In the genomic region with DNA sequence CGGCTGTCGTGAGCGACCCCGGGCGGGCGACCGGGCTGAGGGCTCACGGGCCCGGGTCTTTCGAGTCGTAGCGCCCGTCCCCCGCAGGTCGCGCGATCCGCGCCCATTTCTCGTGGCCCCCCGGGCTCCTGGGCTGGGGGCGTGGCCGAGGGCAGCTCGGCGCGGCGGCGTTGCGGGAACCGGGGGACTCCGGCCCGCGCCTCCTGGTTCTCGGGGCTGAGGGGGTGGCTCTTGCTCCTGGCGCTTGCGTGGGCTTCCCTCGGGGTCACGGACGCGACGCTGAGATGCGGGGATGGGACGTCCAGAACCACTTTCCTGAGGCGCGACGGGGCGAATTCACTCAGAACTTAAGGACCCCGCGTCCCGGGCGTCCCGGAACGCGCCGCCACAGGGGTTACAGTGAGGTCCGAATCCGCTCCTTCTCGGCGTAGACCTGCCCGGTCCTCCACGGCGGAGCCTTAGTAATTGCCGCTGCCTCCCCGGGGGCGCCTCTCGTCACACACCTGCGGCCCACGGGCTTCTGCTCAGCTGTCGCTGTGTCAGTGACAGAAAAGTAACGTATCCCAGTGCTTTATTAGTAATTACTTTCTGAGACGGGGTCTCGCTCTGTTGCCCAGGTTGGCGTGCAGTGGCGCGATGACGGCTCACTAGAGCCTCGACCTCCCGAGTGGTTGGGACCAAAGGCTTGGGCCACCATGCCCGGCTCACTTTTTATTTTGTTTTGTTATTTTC, we compare ENCODE assay signal across 8 cellular contexts. TPM values are rescaled to one million over a fixed set of nuclear protein-coding genes. Genes with fewer than 3 reads are reported as not detected.
A peak's percentile ranks its signal among the peaks of the same experiment; 100 is the strongest.
DNase-seq lines count a peak whose midpoint lies in the region; ATAC-seq and TF ChIP-seq lines count a peak whose summit lies in the region.

No MANE protein-coding gene starts in this region.

- no peaks in the 10 kb centered on the region for H3K9me3 Mint-ChIP-seq in CD14-positive monocyte
- no peaks in the 10 kb centered on the region for H3K9me3 Mint-ChIP-seq in activated CD4-positive, alpha-beta T cell treated with anti-CD3 and anti-CD28 coated beads, Interleukin-2, amount 10 ng/mL, durations not matched to agents 24 days and 14 days
- no peaks in the 10 kb centered on the region for H3K9me3 Mint-ChIP-seq in naive thymus-derived CD8-positive, alpha-beta T cell

- POLR2A ChIA-PET in naive thymus-derived CD8-positive, alpha-beta T cell (lab: Charles Lee) = interaction anchor here (0.5 to 3.3 kb wide), 3 partner anchors 13 to 50 kb away, joined by 3 to 42 read pairs (median 6); a partner anchor contains a TSS

- peak overlapping the region; percentile 94 to 97 for H3K4me3 Mint-ChIP-seq in CD14-positive monocyte
- peak overlapping the region; percentile 87 for H3K4me3 Mint-ChIP-seq in activated CD4-positive, alpha-beta T cell treated with anti-CD3 and anti-CD28 coated beads, Interleukin-2, amount 10 ng/mL, durations not matched to agents 24 days and 14 days
- peak overlapping the region; percentile 83 to 95 (median 90) for H3K4me3 Mint-ChIP-seq in naive thymus-derived CD8-positive, alpha-beta T cell

- no peaks in the 10 kb centered on the region for H3K27me3 ChIP-seq in upper lobe of right lung

- peak overlapping the region; percentile 77 for H3K27ac ChIP-seq in upper lobe of right lung

- peaks cover 0 to under 1% of the 10 kb centered on the region in 2 donors for H3K36me3 Mint-ChIP-seq in CD14-positive monocyte
- peaks cover 10% of the 10 kb centered on the region for H3K36me3 Mint-ChIP-seq in activated CD4-positive, alpha-beta T cell treated with anti-CD3 and anti-CD28 coated beads, Interleukin-2, amount 10 ng/mL, durations not matched to agents 24 days and 14 days (ENCODE audit: low read depth)
- peaks cover 0 to 5% (median 0%) of the 10 kb centered on the region in 3 donors for H3K36me3 Mint-ChIP-seq in naive thymus-derived CD8-positive, alpha-beta T cell

- peak overlapping the region; percentile 97 for H3K4me3 ChIP-seq in epithelial cell of proximal tubule (ENCODE audit: low read depth, low read length)
- H3K4me3 ChIP-seq in upper lobe of right lung = peak overlapping the region; percentile 90

- H3K9me3 ChIP-seq in upper lobe of right lung = no peaks in the 10 kb centered on the region

- H3K4me1 ChIP-seq in upper lobe of right lung = peaks cover 18% of the 10 kb centered on the region

- ATAC-seq in GM19395 (IDR thresholded peaks at IDR 0.05; ENCODE audit: unreplicated experiment) (peak; percentile 39), HG03457 (IDR thresholded peaks at IDR 0.05; ENCODE audit: unreplicated experiment) (peak; percentile 19), upper lobe of right lung (peak; percentile 10)
- ATAC-seq in naive thymus-derived CD8-positive, alpha-beta T cell = peak; percentile 22 to 33

- peak overlapping the region; percentile 62 to 94 (median 90) for H3K27ac Mint-ChIP-seq in CD14-positive monocyte
- peak overlapping the region; percentile 92 for H3K27ac Mint-ChIP-seq in activated CD4-positive, alpha-beta T cell treated with anti-CD3 and anti-CD28 coated beads, Interleukin-2, amount 10 ng/mL, durations not matched to agents 24 days and 14 days
- peak overlapping the region; percentile 77 to 95 (median 92) for H3K27ac Mint-ChIP-seq in naive thymus-derived CD8-positive, alpha-beta T cell

- intact Hi-C loops in CD14-positive monocyte (cut with micrococcal nuclease) = loop anchor here (10.0 kb wide), 2 partner anchors 134 to 236 kb away; a partner anchor contains a TSS
- intact Hi-C loops in activated CD4-positive, alpha-beta T cell treated with anti-CD3 and anti-CD28 coated beads, Interleukin-2, amount 10 ng/mL, durations not matched to agents 24 days and 14 days (cut with micrococcal nuclease) = no loop called here
- intact Hi-C loops in upper lobe of right lung (cut with DNase I) = no loop called here

- H3K4me1 Mint-ChIP-seq in CD14-positive monocyte = peaks cover 35% of the 10 kb centered on the region
- H3K4me1 Mint-ChIP-seq in activated CD4-positive, alpha-beta T cell treated with anti-CD3 and anti-CD28 coated beads, Interleukin-2, amount 10 ng/mL, durations not matched to agents 24 days and 14 days = peaks cover 26% of the 10 kb centered on the region
- H3K4me1 Mint-ChIP-seq in naive thymus-derived CD8-positive, alpha-beta T cell = peaks cover 18 to 58% (median 38%) of the 10 kb centered on the region in 4 donors

- H3K36me3 ChIP-seq in upper lobe of right lung = no peaks in the 10 kb centered on the region

- TF ChIP-seq CTCF in CD14-positive monocyte (IDR thresholded peaks at IDR 0.05) (no peak), epithelial cell of proximal tubule (conservative IDR thresholded peaks at IDR 0.05; ENCODE audit: low read depth, low read length) (no peak), upper lobe of right lung (IDR thresholded peaks at IDR 0.05) (no peak)

- peak; percentile 38 for DNase-seq in CD14-positive monocyte (ENCODE audit: low spot score)
- DNase-seq in activated CD4-positive, alpha-beta T cell treated with anti-CD3 and anti-CD28 coated beads, Interleukin-2, amount 10 ng/mL, durations not matched to agents 24 days and 14 days = peak; percentile 83
- no peak for DNase-seq in epithelial cell of proximal tubule (ENCODE audit: low read depth)
- DNase-seq in naive thymus-derived CD8-positive, alpha-beta T cell = peak in 7 of 10 donors; percentile 11 to 52 (median 34)
- DNase-seq in upper lobe of right lung = peak; percentile 75
- DNase-seq in globus pallidus (ENCODE audit: low spot score) = no peak

- peaks cover 0 to 3% (median 1%) of the 10 kb centered on the region in 3 donors for H3K27me3 Mint-ChIP-seq in CD14-positive monocyte (ENCODE audit: low read depth in 3 of 3)
- no peaks in the 10 kb centered on the region for H3K27me3 Mint-ChIP-seq in activated CD4-positive, alpha-beta T cell treated with anti-CD3 and anti-CD28 coated beads, Interleukin-2, amount 10 ng/mL, durations not matched to agents 24 days and 14 days
- no peaks in the 10 kb centered on the region for H3K27me3 Mint-ChIP-seq in naive thymus-derived CD8-positive, alpha-beta T cell

RNA-seq across cellular contexts. Expression of a gene that starts 0.6 kb away (rescaled TPM):
- polyA plus RNA-seq in CD14-positive monocyte = under 1 TPM; 0.65 to 0.81 TPM
- 66.2 and 66.5 TPM in 2 replicates for total RNA-seq in activated CD4-positive, alpha-beta T cell treated with anti-CD3 and anti-CD28 coated beads, Interleukin-2, amount 10 ng/mL, durations not matched to agents 24 days and 14 days
- total RNA-seq in epithelial cell of proximal tubule = 9.5 and 11.9 TPM in 2 replicates
- total RNA-seq in naive thymus-derived CD8-positive, alpha-beta T cell = 10 to 100 TPM; 80.6 to 82.5 TPM
- 1 to 10 TPM; 1.1 to 3.4 (median 2.0) TPM for polyA plus RNA-seq in naive thymus-derived CD8-positive, alpha-beta T cell
- total RNA-seq in upper lobe of right lung = 41.4 TPM

RNA-seq across cellular contexts. Expression of a gene that starts 21.3 kb away (rescaled TPM):
- 1 to 10 TPM; 5.1 to 6.9 TPM for polyA plus RNA-seq in CD14-positive monocyte
- total RNA-seq in activated CD4-positive, alpha-beta T cell treated with anti-CD3 and anti-CD28 coated beads, Interleukin-2, amount 10 ng/mL, durations not matched to agents 24 days and 14 days = 91.6 and 97.0 TPM in 2 replicates
- total RNA-seq in epithelial cell of proximal tubule = 17.1 and 44.1 TPM in 2 replicates
- total RNA-seq in naive thymus-derived CD8-positive, alpha-beta T cell = 10 to 100 TPM; 56.9 to 57.0 TPM
- polyA plus RNA-seq in naive thymus-derived CD8-positive, alpha-beta T cell = 10 to 100 TPM; 16.9 to 35.1 (median 17.5) TPM
- total RNA-seq in upper lobe of right lung = 19.9 TPM

RNA-seq across cellular contexts. Expression of a gene that starts 55.9 kb away (rescaled TPM):
- 1 to 10 TPM; 1.0 to 1.3 TPM for polyA plus RNA-seq in CD14-positive monocyte
- 25.3 and 25.7 TPM in 2 replicates for total RNA-seq in activated CD4-positive, alpha-beta T cell treated with anti-CD3 and anti-CD28 coated beads, Interleukin-2, amount 10 ng/mL, durations not matched to agents 24 days and 14 days
- 8.2 and 11.8 TPM in 2 replicates for total RNA-seq in epithelial cell of proximal tubule
- 10 to 100 TPM; 47.1 to 54.4 TPM for total RNA-seq in naive thymus-derived CD8-positive, alpha-beta T cell
- under 1 TPM; 0.43 to 0.76 (median 0.68) TPM for polyA plus RNA-seq in naive thymus-derived CD8-positive, alpha-beta T cell
- total RNA-seq in upper lobe of right lung = 32.4 TPM

Comparison
In these comparisons a context has a peak if more than half of its experiments do, and no peak if none do; other contexts are left out.
1. DNase-seq: peak in CD14-positive monocyte (single experiment), activated CD4-positive, alpha-beta T cell treated with anti-CD3 and anti-CD28 coated beads, Interleukin-2, amount 10 ng/mL, durations not matched to agents 24 days and 14 days (single experiment), naive thymus-derived CD8-positive, alpha-beta T cell (7 of 10) and upper lobe of right lung (single experiment); none in epithelial cell of proximal tubule (single experiment) and globus pallidus (single experiment).
2. intact Hi-C loops: an anchor here in CD14-positive monocyte (10.0 kb wide); none called in activated CD4-positive, alpha-beta T cell treated with anti-CD3 and anti-CD28 coated beads, Interleukin-2, amount 10 ng/mL, durations not matched to agents 24 days and 14 days and upper lobe of right lung.
3. Peak in every context shown above with its lines, with median percentiles within 50 percentile points of each other: H3K27ac Mint-ChIP-seq, H3K4me3 Mint-ChIP-seq and ATAC-seq.